Comparison of ENCODE assay signal across 21 cellular contexts in the genomic region with DNA sequence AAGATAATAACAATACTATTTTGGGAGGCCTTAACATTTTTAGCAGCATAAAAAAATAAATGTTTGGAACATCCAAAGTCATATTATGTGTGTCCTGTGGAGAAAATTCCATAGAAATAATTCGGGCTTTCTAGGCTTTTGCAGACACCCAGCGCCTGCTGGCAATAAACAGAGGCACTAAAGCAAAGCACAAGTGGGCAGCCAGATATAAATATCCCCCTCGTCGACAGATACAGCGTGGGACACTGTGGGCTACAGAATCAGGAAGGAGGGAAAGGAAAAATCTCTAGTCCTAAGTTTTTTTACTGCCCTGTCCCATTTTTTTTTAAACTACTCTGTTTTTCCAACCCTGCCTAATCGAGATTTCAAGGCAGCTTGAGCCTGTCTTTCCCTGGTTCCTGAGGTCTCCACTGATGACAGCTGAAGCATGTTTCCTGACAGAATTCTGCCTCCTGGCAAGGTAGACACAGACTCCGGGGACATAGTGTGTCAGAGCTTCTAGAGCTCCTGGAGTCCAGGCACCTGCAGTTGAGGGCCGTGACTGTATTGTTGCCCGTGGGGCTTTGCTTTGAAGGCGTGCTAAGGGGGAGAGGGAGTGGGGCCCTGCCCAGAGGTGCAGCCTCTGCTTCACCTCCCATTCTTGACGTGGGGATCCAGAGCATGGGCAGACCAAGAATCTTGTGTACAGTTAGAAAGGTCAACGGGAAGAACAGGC.
DNase-seq lines count a peak whose midpoint lies in the region; ATAC-seq and TF ChIP-seq lines count a peak whose summit lies in the region.
"Had no signal": no experiment of that assay in that cellular context is flagged by ENCODE, and none has a peak within 500 bp of the region (broad histone marks: within the 10 kb centered on the region; RNA-seq: fewer than 3 reads in every experiment).

No MANE protein-coding gene starts in this region.

- no peak overlapping the region for H2BK12ac ChIP-seq in H9 (ENCODE audit: insufficient read length, low read depth, low read length)

- H2BK120ac ChIP-seq in H9 (ENCODE audit: low read depth, low read length, poor library complexity, severe bottlenecking): no peak overlapping the region

- no peaks in the 10 kb centered on the region for H3K23me2 ChIP-seq in H9 (ENCODE audit: insufficient read length, low read depth, low read length, poor library complexity, severe bottlenecking)

- H3F3A ChIP-seq in PC-3 (ENCODE audit: low read length, unreplicated experiment): no peaks in the 10 kb centered on the region

- POLR2A ChIA-PET in PC-3 (lab: Charles Lee; ENCODE audit: unreplicated experiment): no interaction called here

- no peak overlapping the region for H3K4ac ChIP-seq in H9 (ENCODE audit: low read depth, low read length)

- H3K9ac ChIP-seq in H9 (ENCODE audit: extremely low read depth, insufficient read length, low read length) (no peak overlapping the region), PC-3 (ENCODE audit: low read length) (no peak overlapping the region)
- H3K9ac ChIP-seq: SK-N-SH had no signal

- no peak overlapping the region for H4K91ac ChIP-seq in H9 (ENCODE audit: insufficient read length, low read depth, low read length)

- no peaks in the 10 kb centered on the region for H3K79me2 ChIP-seq in H9 (ENCODE audit: insufficient read depth, low read length)
- no peaks in the 10 kb centered on the region for H3K79me2 ChIP-seq in PC-3 (ENCODE audit: low read length)

- H4K5ac ChIP-seq in H9 (ENCODE audit: insufficient read length, low read depth, low read length): no peak overlapping the region

- H3K27ac ChIP-seq in H9 (ENCODE audit: insufficient read length, low read depth, low read length) (no peak overlapping the region), PC-3 (ENCODE audit: low read length) (no peak overlapping the region), dorsolateral prefrontal cortex (peak overlapping the region in 41 of 59 donors; percentile 3 to 85 (median 58))
- H3K27ac ChIP-seq: RWPE1 had no signal

- no peaks in the 10 kb centered on the region for H3K9me2 ChIP-seq in PC-3 (replicated peaks; ENCODE audit: low read length)

- TF ChIP-seq CTCF in H9 (conservative IDR thresholded peaks at IDR 0.05) (no peak), PC-3 (conservative IDR thresholded peaks at IDR 0.05; ENCODE audit: low read depth, low read length) (no peak), dorsolateral prefrontal cortex (IDR thresholded peaks at IDR 0.05 in 54 of 56, conservative IDR thresholded peaks at IDR 0.05 in 2 of 56; ENCODE audit: low read depth in 1 of 56, partially characterized antibody in 56 of 56) (no peak), type B pancreatic cell (conservative IDR thresholded peaks at IDR 0.05) (no peak)

- H3T11ph ChIP-seq in H9 (ENCODE audit: low read length): no peak overlapping the region

- H2BK20ac ChIP-seq in H9 (ENCODE audit: low read depth, low read length, poor library complexity, severe bottlenecking): no peak overlapping the region

- H3K9me3 ChIP-seq in H9 (ENCODE audit: control insufficient read depth, low read depth, low read length): no peaks in the 10 kb centered on the region
- H3K9me3 ChIP-seq in PC-3 (ENCODE audit: low read length): no peaks in the 10 kb centered on the region
- H3K9me3 ChIP-seq: SK-N-SH had no signal

- no peaks in the 10 kb centered on the region for H3K36me3 ChIP-seq in PC-3 (ENCODE audit: low read depth, low read length)

- H3K9me3 Mint-ChIP-seq in H9 (no peaks in the 10 kb centered on the region; a peak in 1 of 5 replicates), type B pancreatic cell (no peaks in the 10 kb centered on the region)
- H3K9me3 Mint-ChIP-seq: CD14-positive monocyte had no signal

- CTCF ChIA-PET in PC-3 (lab: Charles Lee): no interaction called here

- ATAC-seq in PC-3: no peak
- ATAC-seq in GM21786 (IDR thresholded peaks at IDR 0.05; ENCODE audit: unreplicated experiment): no peak

- no peak overlapping the region for H2AK5ac ChIP-seq in H9 (ENCODE audit: insufficient read length, low read length)

- H3K4me1 Mint-ChIP-seq in H9 (no peaks in the 10 kb centered on the region), type B pancreatic cell (ENCODE audit: unreplicated experiment) (peaks cover 5% of the 10 kb centered on the region)
- H3K4me1 Mint-ChIP-seq: B cell, CD14-positive monocyte, IgD-negative memory B cell had no signal

- H4K20me1 ChIP-seq in H9 (ENCODE audit: control insufficient read depth, insufficient read depth, insufficient read length) (no peaks in the 10 kb centered on the region), PC-3 (ENCODE audit: low read length) (no peaks in the 10 kb centered on the region)

- H3K27ac Mint-ChIP-seq in H9: peak overlapping the region in 2 of 3 experiments; percentile 15 to 81; a peak in 1 of 7 replicates
- H3K27ac Mint-ChIP-seq in type B pancreatic cell: no peak overlapping the region
- H3K27ac Mint-ChIP-seq: B cell, CD14-positive monocyte had no signal

- no peak overlapping the region for H3K23ac ChIP-seq in H9 (ENCODE audit: insufficient read length, low read depth, low read length)

- H3K4me1 ChIP-seq in H9 (ENCODE audit: insufficient read depth, low read length): no peaks in the 10 kb centered on the region
- peaks cover 5% of the 10 kb centered on the region; the same call in 1 of the 2 replicates for H3K4me1 ChIP-seq in PC-3 (ENCODE audit: insufficient read depth, low read length)

- no TSS peak for BruUV-seq in PC-3 (replicated peaks; lab: Mats Ljungman, UMichigan)

- H2AFZ ChIP-seq in H9 (ENCODE audit: low read length): no peak overlapping the region
- H2AFZ ChIP-seq in PC-3 (ENCODE audit: low read length): peak overlapping the region; percentile 40; the same call in 1 of the 2 replicates

- H2BK15ac ChIP-seq in H9 (ENCODE audit: low read depth, low read length): no peak overlapping the region

- H3K27me3 Mint-ChIP-seq in H9 (ENCODE audit: low read depth) (no peaks in the 10 kb centered on the region), type B pancreatic cell (no peaks in the 10 kb centered on the region)
- H3K27me3 Mint-ChIP-seq: B cell, IgD-negative memory B cell had no signal

- no peak overlapping the region for H2BK5ac ChIP-seq in H9 (ENCODE audit: insufficient read length, low read length)

- H3K18ac ChIP-seq in H9 (ENCODE audit: insufficient read length, low read depth, low read length): no peak overlapping the region

- H3K56ac ChIP-seq in H9 (ENCODE audit: insufficient read length, low read depth, low read length): no peak overlapping the region

- DNase-seq in H9: no peak
- no peak for DNase-seq in PC-3
- peak in 4 of 10 donors; percentile 35 to 42 (median 38) for DNase-seq in dorsolateral prefrontal cortex
- DNase-seq in posterior cingulate gyrus: peak in 6 of 10 donors; percentile 11 to 81 (median 44)
- no peak for DNase-seq in type B pancreatic cell (ENCODE audit: extremely low spot score, unreplicated experiment)
- DNase-seq in activated gamma-delta T cell treated with Interleukin-2 at 50 U/mL for 16 hours: no peak
- no peak for DNase-seq in GM19238 (ENCODE audit: insufficient read length, low spot score)
- DNase-seq: DMS53, H7, NCI-H1436 treated with DMSO at 0.1 percent for 48 hours, NCI-H1930, NCI-H2227 treated with DMSO at 0.1 percent for 48 hours, NCI-H510A, NCI-H748 treated with DMSO at 0.1 percent for 48 hours, SHP77 treated with DMSO at 0.1 percent for 48 hours, SK-N-SH had no signal

- intact Hi-C loops in PC-3 (cut with micrococcal nuclease): no loop called here
- intact Hi-C loops in dorsolateral prefrontal cortex (cut with DNase I): no loop called here
- intact Hi-C loops in posterior cingulate gyrus (cut with DNase I): no loop called here

- no peaks in the 10 kb centered on the region for H3K27me3 ChIP-seq in H9 (ENCODE audit: insufficient read depth, low read length)
- no peaks in the 10 kb centered on the region for H3K27me3 ChIP-seq in PC-3 (ENCODE audit: low read length)
- H3K27me3 ChIP-seq in dorsolateral prefrontal cortex: no peaks in the 10 kb centered on the region

- H3K14ac ChIP-seq in H9 (ENCODE audit: insufficient read depth, low read length): no peak overlapping the region

- no peaks in the 10 kb centered on the region for H3K79me1 ChIP-seq in H9 (ENCODE audit: insufficient read depth, low read depth, low read length, poor library complexity, severe bottlenecking)

- no peak overlapping the region for H4K8ac ChIP-seq in H9 (replicated peaks; ENCODE audit: insufficient read length, low read depth, low read length)

- no peak overlapping the region for H3K4me3 Mint-ChIP-seq in H9
- no peak overlapping the region for H3K4me3 Mint-ChIP-seq in type B pancreatic cell
- H3K4me3 Mint-ChIP-seq: B cell, CD14-positive monocyte, IgD-negative memory B cell had no signal

- H3K4me3 ChIP-seq in PC-3 (ENCODE audit: low read length) (no peak overlapping the region), dorsolateral prefrontal cortex (no peak overlapping the region)

- H3K4me2 ChIP-seq in H9 (ENCODE audit: insufficient read depth, insufficient read length, low read length) (no peak overlapping the region), PC-3 (ENCODE audit: low read length) (0 out of 2 replicates have a peak overlapping the region, but pooled peaks have one; percentile 0)
- H3K4me2 ChIP-seq: SK-N-SH had no signal

- WGBS in H9 (ENCODE audit: extremely low coverage, insufficient read length, low lambda C conversion rate): no CpG with 5 or more reads among the region's 12 CpGs

- H3K36me3 Mint-ChIP-seq in H9 (ENCODE audit: insufficient read depth in 1 of 3, low read depth in 3 of 3) (no peaks in the 10 kb centered on the region), type B pancreatic cell (no peaks in the 10 kb centered on the region)
- H3K36me3 Mint-ChIP-seq: CD14-positive monocyte, IgD-negative memory B cell had no signal

Comparison
In these comparisons a context has a peak if more than half of its experiments do, and no peak if none do; other contexts are left out.
1. DNase-seq: peak in posterior cingulate gyrus (6 of 10); none in H9 (single experiment), PC-3 (single experiment), type B pancreatic cell (single experiment), activated gamma-delta T cell treated with Interleukin-2 at 50 U/mL for 16 hours (single experiment) and GM19238 (single experiment).
2. H3K27ac ChIP-seq: peak in dorsolateral prefrontal cortex (41 of 59); none in H9 (single experiment) and PC-3 (single experiment).